20 cellular contexts compared by ENCODE assay signal in the genomic region with DNA sequence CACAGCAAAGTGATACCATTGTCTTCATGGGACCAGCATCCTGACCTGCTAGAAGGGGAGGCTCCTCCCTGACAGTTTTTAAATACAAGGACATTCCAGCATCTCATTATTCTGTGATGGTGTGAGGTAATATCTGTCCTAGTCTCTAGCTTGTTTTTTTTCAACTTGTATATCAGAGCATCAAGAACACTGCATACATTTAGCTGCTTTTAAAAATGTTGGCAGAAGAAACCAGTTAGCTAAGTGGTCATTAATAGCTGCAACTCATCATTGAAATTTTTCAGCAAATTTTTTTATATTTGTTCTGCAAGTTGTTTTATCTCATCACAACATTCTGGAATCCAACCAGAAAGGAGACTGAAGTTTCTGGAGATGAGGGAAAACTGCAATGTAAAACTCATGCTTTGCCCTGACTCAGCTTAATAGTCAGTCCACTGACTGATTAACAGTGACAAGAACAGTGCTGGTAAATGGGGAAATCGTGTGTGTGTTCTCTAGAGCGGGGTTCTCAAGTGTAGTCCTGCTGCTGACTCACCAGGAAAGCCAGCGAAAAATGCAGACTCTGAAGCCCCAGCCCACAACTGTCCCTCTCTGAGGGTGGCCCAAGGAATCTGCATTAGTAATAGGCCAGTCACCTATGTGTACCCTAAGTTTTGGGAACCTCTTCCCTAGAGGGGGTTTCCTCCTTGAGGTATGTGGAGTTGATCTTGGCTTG. TPM values are rescaled to one million over a fixed set of nuclear protein-coding genes. Genes with fewer than 3 reads are reported as not detected.
DNase-seq lines count a peak whose midpoint lies in the region; ATAC-seq, FAIRE-seq and TF ChIP-seq lines count a peak whose summit lies in the region.
"Had no signal": no experiment of that assay in that cellular context is flagged by ENCODE, and none has a peak within 500 bp of the region (broad histone marks: within the 10 kb centered on the region; RNA-seq: fewer than 3 reads in every experiment).

No MANE protein-coding gene starts in this region.

- no peak overlapping the region for H2AFZ ChIP-seq in HepG2 (ENCODE audit: low read length)
- H2AFZ ChIP-seq in astrocyte (ENCODE audit: low read depth, low read length), result no peak overlapping the region

- 3% methylated on average over 3 of the region's 3 CpGs for WGBS in HepG2 (ENCODE audit: low lambda C conversion rate)
- 80% methylated on average over 3 of the region's 3 CpGs for WGBS in right lobe of liver (ENCODE audit: insufficient coverage, low coverage, low lambda C conversion rate, missing lambda C conversion rate)
- 64 to 80% methylated on average over 3 of the region's 3 CpGs for WGBS in sigmoid colon, 2 donors

- CTCF ChIA-PET in HepG2 (lab: Yijun Ruan, JAX; ENCODE audit: low intra/inter-chr PET ratio, low total read pairs), result no interaction called here

- H3K9me3 Mint-ChIP-seq in astrocyte (ENCODE audit: unreplicated experiment), result peaks cover 2% of the 10 kb centered on the region
- H3K9me3 Mint-ChIP-seq: activated T-cell treated with anti-CD3 and anti-CD28 coated beads, Interleukin-2, amount 50 U/mL, for 72 hours; neural crest cell had no signal

- H3K4me1 Mint-ChIP-seq in astrocyte (ENCODE audit: low read depth, unreplicated experiment), result peaks cover 45% of the 10 kb centered on the region
- H3K4me1 Mint-ChIP-seq: neural crest cell had no signal

- ATAC-seq in HepG2 (no peak), right lobe of liver (no peak), GM19397 (IDR thresholded peaks at IDR 0.05; ENCODE audit: unreplicated experiment) (no peak), HG02798 (IDR thresholded peaks at IDR 0.05; ENCODE audit: poor library complexity, unreplicated experiment) (no peak)
- ATAC-seq: activated T-cell treated with anti-CD3 and anti-CD28 coated beads, Interleukin-2, amount 50 U/mL, for 72 hours; heart left ventricle had no signal

- BruUV-seq in HepG2 (replicated peaks; lab: Mats Ljungman, UMichigan), result no TSS peak

- TF ChIP-seq EP300 in HepG2 (IDR thresholded peaks at IDR 0.05; ENCODE audit: low read depth in 2 of 2, low read length in 2 of 2), result no peak
- TF ChIP-seq EP300 in HepG2 (CRISPR knock-in tag; IDR thresholded peaks at IDR 0.05; ENCODE audit: borderline replicate concordance), result no peak
- no peak for TF ChIP-seq EP300 in sigmoid colon (IDR thresholded peaks at IDR 0.05)

- in situ Hi-C loops in HepG2 (cut with HindIII; ENCODE audit: extremely low pct_ligation_motif_present, low pct_unique_long_range_greater_than_20kb), result no loop called here

- H3K27me3 ChIP-seq in HepG2 (ENCODE audit: control insufficient read depth in 1 of 2, insufficient read depth in 2 of 2, low read length in 2 of 2) (peaks cover 0 to 14% of the 10 kb centered on the region in 2 experiments; a peak in 1 of 5 replicates), right lobe of liver (no peaks in the 10 kb centered on the region), astrocyte (ENCODE audit: insufficient read depth, low read length) (no peaks in the 10 kb centered on the region), sigmoid colon (no peaks in the 10 kb centered on the region)
- H3K27me3 ChIP-seq: adrenal gland, heart left ventricle had no signal

- DNase-seq in HepG2 (ENCODE audit: low spot score), result no peak
- DNase-seq in right lobe of liver, result no peak
- peak; percentile 92 for DNase-seq in astrocyte (ENCODE audit: low read depth)
- DNase-seq in glomerular visceral epithelial cell (ENCODE audit: extremely low spot score), result peak; percentile 38
- DNase-seq in LoVo (ENCODE audit: low spot score), result no peak
- no peak for DNase-seq in sigmoid colon
- DNase-seq: activated CD4-positive, alpha-beta T cell treated with anti-CD3 and anti-CD28 coated beads for 4 hours; activated T-cell treated with anti-CD3 and anti-CD28 coated beads, Interleukin-2, amount 50 U/mL, for 72 hours; adrenal gland; DMS153; effector CD4-positive, alpha-beta T cell; heart left ventricle; NCI-H1105 treated with DMSO at 0.1 percent for 48 hours; NCI-H510A; OCI-M1; small intestine had no signal

- H3K4me3 ChIP-seq in HepG2 (replicated peaks in 1 of 3; ENCODE audit: insufficient read depth in 1 of 3, low read depth in 2 of 3, low read length in 3 of 3) (no peak overlapping the region), right lobe of liver (no peak overlapping the region), astrocyte (ENCODE audit: insufficient read depth, low read depth, low read length) (no peak overlapping the region), sigmoid colon (no peak overlapping the region)
- H3K4me3 ChIP-seq: adrenal gland, heart left ventricle had no signal

- H3K9ac ChIP-seq in HepG2 (ENCODE audit: insufficient read depth, low read depth, low read length) (no peak overlapping the region), astrocyte (ENCODE audit: low read length) (peak overlapping the region; percentile 3)

- no peak for TF ChIP-seq CTCF in HepG2 (CRISPR knock-in tag; IDR thresholded peaks at IDR 0.05)
- no peak for TF ChIP-seq CTCF in right lobe of liver (IDR thresholded peaks at IDR 0.05)
- TF ChIP-seq CTCF in astrocyte (IDR thresholded peaks at IDR 0.05; ENCODE audit: insufficient read depth, low read depth, low read length), result no peak
- TF ChIP-seq CTCF in sigmoid colon (IDR thresholded peaks at IDR 0.05), result no peak

- H4K20me1 ChIP-seq in HepG2 (ENCODE audit: insufficient read depth, low read length) (no peaks in the 10 kb centered on the region), astrocyte (ENCODE audit: insufficient read depth, low read length) (peaks cover 36% of the 10 kb centered on the region)

- peak overlapping the region; percentile 24 for H3K4me3 Mint-ChIP-seq in astrocyte (ENCODE audit: unreplicated experiment)
- H3K4me3 Mint-ChIP-seq: activated T-cell treated with anti-CD3 and anti-CD28 coated beads, Interleukin-2, amount 50 U/mL, for 72 hours; neural crest cell had no signal

- no peak for TF ChIP-seq RAD21 in HepG2 (CRISPR knock-in tag; IDR thresholded peaks at IDR 0.05)

- H3K27ac Mint-ChIP-seq in astrocyte (ENCODE audit: unreplicated experiment), result peak overlapping the region; percentile 29
- H3K27ac Mint-ChIP-seq: activated T-cell treated with anti-CD3 and anti-CD28 coated beads, Interleukin-2, amount 50 U/mL, for 72 hours had no signal

- POLR2A ChIA-PET in HepG2 (lab: Yijun Ruan, JAX), result interaction anchor here (0.6 kb wide), 1 partner anchor 44 kb away, joined by 3 read pairs; no protein-coding TSS in a partner anchor

- H3K4me2 ChIP-seq in HepG2 (ENCODE audit: low read depth, low read length), result no peak overlapping the region
- H3K4me2 ChIP-seq in astrocyte (ENCODE audit: low read length), result peak overlapping the region; percentile 59

- H3K79me2 ChIP-seq in HepG2 (ENCODE audit: insufficient read depth, low read length) (no peaks in the 10 kb centered on the region), astrocyte (ENCODE audit: insufficient read depth, low read length) (no peaks in the 10 kb centered on the region)

- no peak for FAIRE-seq in HepG2 (lab: Jason Lieb, UNC)
- FAIRE-seq in astrocyte (lab: Jason Lieb, UNC), result peak; percentile 29
- FAIRE-seq: A204.1, small intestine had no signal

- TF ChIP-seq POLR2A in HepG2 (IDR thresholded peaks at IDR 0.05; ENCODE audit: insufficient read depth in 1 of 2, low read depth in 2 of 2, low read length in 2 of 2) (no peak), right lobe of liver (IDR thresholded peaks at IDR 0.05) (no peak), sigmoid colon (IDR thresholded peaks at IDR 0.05) (no peak)

- H3K9me3 ChIP-seq in HepG2 (ENCODE audit: low read length) (no peaks in the 10 kb centered on the region), right lobe of liver (no peaks in the 10 kb centered on the region), astrocyte (ENCODE audit: insufficient read depth, low read depth, low read length) (no peaks in the 10 kb centered on the region), sigmoid colon (no peaks in the 10 kb centered on the region)
- H3K9me3 ChIP-seq: adrenal gland, heart left ventricle had no signal

- H3K27ac ChIP-seq in HepG2 (ENCODE audit: extremely low read length, insufficient read depth, low read length) (no peak overlapping the region), right lobe of liver (no peak overlapping the region), astrocyte (ENCODE audit: low read depth, low read length) (peak overlapping the region; percentile 21), sigmoid colon (no peak overlapping the region)
- H3K27ac ChIP-seq: heart left ventricle had no signal

- intact Hi-C loops in HepG2 (cut with micrococcal nuclease; ENCODE audit: unreplicated experiment), result no loop called here
- intact Hi-C loops in right lobe of liver (cut with DNase I), result no loop called here
- intact Hi-C loops in sigmoid colon (cut with DNase I), result no loop called here

- H3K4me1 ChIP-seq in HepG2 (ENCODE audit: insufficient read depth, low read length) (peaks cover 9% of the 10 kb centered on the region), right lobe of liver (peaks cover 0 to 29% (median 14%) of the 10 kb centered on the region in 4 donors), astrocyte (ENCODE audit: insufficient read depth, low read length) (peaks cover 24% of the 10 kb centered on the region), sigmoid colon (no peaks in the 10 kb centered on the region)
- H3K4me1 ChIP-seq: adrenal gland had no signal

- H3K27me3 Mint-ChIP-seq in astrocyte (ENCODE audit: low read depth, unreplicated experiment), result no peaks in the 10 kb centered on the region

- H3K36me3 Mint-ChIP-seq in astrocyte (ENCODE audit: low read depth, unreplicated experiment), result peaks cover 6% of the 10 kb centered on the region

- H3K36me3 ChIP-seq in HepG2 (replicated peaks in 1 of 2; ENCODE audit: control insufficient read depth in 1 of 2, insufficient read depth in 2 of 2, low read length in 2 of 2) (no peaks in the 10 kb centered on the region), right lobe of liver (no peaks in the 10 kb centered on the region), astrocyte (ENCODE audit: insufficient read depth, low read length) (no peaks in the 10 kb centered on the region), sigmoid colon (no peaks in the 10 kb centered on the region)
- H3K36me3 ChIP-seq: adrenal gland had no signal

RNA-seq across cellular contexts. Expression of a gene that starts 17.9 kb away (rescaled TPM):
- total RNA-seq in HepG2 (2016; rRNA removed; fragmentation: Illumina TruSeq; extraction: Trizol) (0.20 and 0.31 TPM in 2 replicates), right lobe of liver (10 to 100 TPM; 13.7 to 22.3 (median 17.3) TPM), astrocyte (27.0 and 29.0 TPM in 2 replicates), sigmoid colon (10 to 100 TPM in 1 of 4 donors, 1 to 10 TPM in 3; 5.1 to 27.4 (median 8.9) TPM)
- total RNA-seq in HepG2 (2016; cell fraction: cytosol; rRNA removed; fragmentation: Illumina TruSeq; extraction: Trizol; ENCODE audit: low read depth), result 0.18 TPM in 1 of 2 replicates, not detected in the other
- total RNA-seq in HepG2 (2016; cell fraction: insoluble cytoplasmic fraction; rRNA removed; fragmentation: Illumina TruSeq; extraction: Trizol), result 0.15 and 0.19 TPM in 2 replicates
- total RNA-seq in HepG2 (2016; cell fraction: membrane; rRNA removed; fragmentation: Illumina TruSeq; extraction: Trizol), result 0.15 and 0.24 TPM in 2 replicates
- total RNA-seq in HepG2 (2016; cell fraction: nucleus; rRNA removed; fragmentation: Illumina TruSeq; extraction: Trizol), result 0.60 and 0.99 TPM in 2 replicates
- polyA plus RNA-seq in HepG2 (2011; rRNA removed) (0.73 and 0.91 TPM in 2 replicates), sigmoid colon (10 to 100 TPM; 15.6 to 73.3 (median 32.1) TPM)
- polyA plus RNA-seq in HepG2 (2011; cell fraction: cytosol; rRNA removed), result 0.34 and 0.65 TPM in 2 replicates
- polyA plus RNA-seq in HepG2 (2011; cell fraction: nucleus; rRNA removed), result 3.3 and 5.1 TPM in 2 replicates
- 0.91 and 2.1 TPM in 2 replicates for polyA plus RNA-seq in HepG2 (2012)
- polyA plus RNA-seq in HepG2 (2016; cell fraction: cytosol; fragmentation: Illumina TruSeq; extraction: Trizol; ENCODE audit: low read depth), result 0.11 and 0.17 TPM in 2 replicates
- 0.59 and 0.88 TPM in 2 replicates for polyA plus RNA-seq in HepG2 (2016; cell fraction: insoluble cytoplasmic fraction; fragmentation: Illumina TruSeq; extraction: Trizol; ENCODE audit: low read depth)
- 0.28 and 0.30 TPM in 2 replicates for polyA plus RNA-seq in HepG2 (2016; cell fraction: membrane; fragmentation: Illumina TruSeq; extraction: Trizol; ENCODE audit: low read depth)
- polyA plus RNA-seq in HepG2 (2016; cell fraction: nucleus; fragmentation: Illumina TruSeq; extraction: Trizol; ENCODE audit: insufficient read depth, low read depth), result 1.8 and 2.0 TPM in 2 replicates
- 0.44 and 3.1 TPM in 2 replicates for polyA minus RNA-seq in HepG2 (2011; rRNA and poly(A)+ RNA removed; ENCODE audit: low replicate concordance)
- 0.69 TPM in 1 of 2 replicates, not detected in the other for polyA minus RNA-seq in HepG2 (2011; cell fraction: cytosol; rRNA and poly(A)+ RNA removed)
- polyA minus RNA-seq in HepG2 (2011; cell fraction: nucleus; rRNA and poly(A)+ RNA removed), result 0.99 TPM in 1 of 2 replicates, not detected in the other

RNA-seq across cellular contexts. Expression of a gene that starts 44.4 kb away (rescaled TPM):
- 28.0 and 58.3 TPM in 2 replicates for total RNA-seq in HepG2 (2016; rRNA removed; fragmentation: Illumina TruSeq; extraction: Trizol)
- 13.7 and 15.2 TPM in 2 replicates for total RNA-seq in HepG2 (2016; cell fraction: cytosol; rRNA removed; fragmentation: Illumina TruSeq; extraction: Trizol; ENCODE audit: low read depth)
- 22.8 and 61.4 TPM in 2 replicates for total RNA-seq in HepG2 (2016; cell fraction: insoluble cytoplasmic fraction; rRNA removed; fragmentation: Illumina TruSeq; extraction: Trizol)
- 24.2 and 24.6 TPM in 2 replicates for total RNA-seq in HepG2 (2016; cell fraction: membrane; rRNA removed; fragmentation: Illumina TruSeq; extraction: Trizol)
- total RNA-seq in HepG2 (2016; cell fraction: nucleus; rRNA removed; fragmentation: Illumina TruSeq; extraction: Trizol), result 65.4 and 81.2 TPM in 2 replicates
- polyA plus RNA-seq in HepG2 (2011; rRNA removed), result 132 and 137 TPM in 2 replicates
- 96.3 and 120 TPM in 2 replicates for polyA plus RNA-seq in HepG2 (2011; cell fraction: cytosol; rRNA removed)
- 355 and 421 TPM in 2 replicates for polyA plus RNA-seq in HepG2 (2011; cell fraction: nucleus; rRNA removed)
- 76.8 and 81.7 TPM in 2 replicates for polyA plus RNA-seq in HepG2 (2012)
- polyA plus RNA-seq in HepG2 (2016; cell fraction: cytosol; fragmentation: Illumina TruSeq; extraction: Trizol; ENCODE audit: low read depth), result 15.5 and 16.9 TPM in 2 replicates
- 43.0 and 58.5 TPM in 2 replicates for polyA plus RNA-seq in HepG2 (2016; cell fraction: insoluble cytoplasmic fraction; fragmentation: Illumina TruSeq; extraction: Trizol; ENCODE audit: low read depth)
- polyA plus RNA-seq in HepG2 (2016; cell fraction: membrane; fragmentation: Illumina TruSeq; extraction: Trizol; ENCODE audit: low read depth), result 30.0 and 37.0 TPM in 2 replicates
- 188 and 192 TPM in 2 replicates for polyA plus RNA-seq in HepG2 (2016; cell fraction: nucleus; fragmentation: Illumina TruSeq; extraction: Trizol; ENCODE audit: insufficient read depth, low read depth)
- polyA minus RNA-seq in HepG2 (2011; rRNA and poly(A)+ RNA removed; ENCODE audit: low replicate concordance), result 248 and 683 TPM in 2 replicates
- polyA minus RNA-seq in HepG2 (2011; cell fraction: cytosol; rRNA and poly(A)+ RNA removed), result 150 and 151 TPM in 2 replicates
- 219 and 243 TPM in 2 replicates for polyA minus RNA-seq in HepG2 (2011; cell fraction: nucleus; rRNA and poly(A)+ RNA removed)
- 10 to 100 TPM; 29.1 to 62.7 (median 50.0) TPM for total RNA-seq in right lobe of liver
- 93.5 and 108 TPM in 2 replicates for total RNA-seq in astrocyte
- total RNA-seq in sigmoid colon, result 10 to 100 TPM; 26.4 to 39.4 (median 35.0) TPM
- 10 to 100 TPM; 16.0 to 65.7 (median 16.2) TPM for polyA plus RNA-seq in sigmoid colon

Comparison
In these comparisons a context has a peak if more than half of its experiments do, and no peak if none do; other contexts are left out.
1. DNase-seq: peak in astrocyte (single experiment) and glomerular visceral epithelial cell (single experiment); none in HepG2 (single experiment), right lobe of liver (0 of 3), LoVo (single experiment) and sigmoid colon (single experiment).